ENCODE assay signal across 9 cellular contexts in genomic region chr2:68765739-68766377, GRCh38. TPM values are rescaled to one million over a fixed set of nuclear protein-coding genes. Genes with fewer than 3 reads are reported as not detected.
A peak's percentile ranks its signal among the peaks of the same experiment; 100 is the strongest.
DNase-seq lines count a peak whose midpoint lies in the region; ATAC-seq, FAIRE-seq and TF ChIP-seq lines count a peak whose summit lies in the region.
"Had no signal": no experiment of that assay in that cellular context is flagged by ENCODE, and none has a peak within 500 bp of the region (broad histone marks: within the 10 kb centered on the region; RNA-seq: fewer than 3 reads in every experiment).

No MANE protein-coding gene starts in this region.

- H3K36me3 Mint-ChIP-seq in astrocyte (ENCODE audit: low read depth, unreplicated experiment) (no peaks in the 10 kb centered on the region), glutamatergic neuron (ENCODE audit: unreplicated experiment) (no peaks in the 10 kb centered on the region)
- peaks cover 0 to 42% (median 4%) of the 10 kb centered on the region in 5 donors for H3K36me3 Mint-ChIP-seq in naive thymus-derived CD4-positive, alpha-beta T cell

- H3K27ac Mint-ChIP-seq in astrocyte (ENCODE audit: unreplicated experiment): no peak overlapping the region
- H3K27ac Mint-ChIP-seq in naive thymus-derived CD4-positive, alpha-beta T cell: peak overlapping the region in 8 of 9 donors; percentile 93 to 99 (median 97)
- no peak overlapping the region for H3K27ac Mint-ChIP-seq in glutamatergic neuron (ENCODE audit: unreplicated experiment)

- no peaks in the 10 kb centered on the region for H3K27me3 Mint-ChIP-seq in astrocyte (ENCODE audit: low read depth, unreplicated experiment)
- H3K27me3 Mint-ChIP-seq in naive thymus-derived CD4-positive, alpha-beta T cell: no peaks in the 10 kb centered on the region
- no peaks in the 10 kb centered on the region for H3K27me3 Mint-ChIP-seq in glutamatergic neuron (ENCODE audit: unreplicated experiment)

- peak; percentile 2 for ATAC-seq in naive thymus-derived CD4-positive, alpha-beta T cell
- no peak for ATAC-seq in sciatic nerve

- intact Hi-C loops in naive thymus-derived CD4-positive, alpha-beta T cell (cut with micrococcal nuclease): loop anchor here (1.0 to 10.0 kb wide), 11 partner anchors 8 to 879 kb away; partner anchors contain the start of genes APLF (in 2 of the 2), FBXO48 (in 2 of the 2), AAK1 (in 1 of the 2) and ARHGAP25 (in 1 of the 2)
- intact Hi-C loops in sciatic nerve (cut with DNase I): no loop called here

- POLR2A ChIA-PET in naive thymus-derived CD4-positive, alpha-beta T cell (lab: Charles Lee): interaction anchor here (0.6 to 12.7 kb wide), 17 partner anchors 10 to 299 kb away, joined by 3 to 288 read pairs (median 7); partner anchors contain the start of genes APLF, ARHGAP25 and FBXO48

- CTCF ChIA-PET in naive thymus-derived CD4-positive, alpha-beta T cell (lab: Charles Lee): interaction anchor here (0.8 to 1.4 kb wide), 7 partner anchors 8 to 144 kb away, joined by 3 to 20 read pairs (median 4); no protein-coding TSS in a partner anchor

- H3K4me3 ChIP-seq in HL-60 (replicated peaks; ENCODE audit: insufficient read depth, low read length) (no peak overlapping the region), astrocyte (ENCODE audit: insufficient read depth, low read depth, low read length) (no peak overlapping the region), H7 (ENCODE audit: insufficient read depth, low read depth, low read length) (no peak overlapping the region)
- peak overlapping the region; percentile 36 for H3K4me3 ChIP-seq in naive thymus-derived CD4-positive, alpha-beta T cell (ENCODE audit: low read length)

- TF ChIP-seq CTCF in HL-60 (IDR thresholded peaks at IDR 0.05; ENCODE audit: insufficient read depth, low read length) (no peak), astrocyte (IDR thresholded peaks at IDR 0.05; ENCODE audit: insufficient read depth, low read depth, low read length) (no peak), glutamatergic neuron (IDR thresholded peaks at IDR 0.05; ENCODE audit: partially characterized antibody, unreplicated experiment) (no peak)

- H3K27me3 ChIP-seq in HL-60 (ENCODE audit: insufficient read depth, poor library complexity, severe bottlenecking) (no peaks in the 10 kb centered on the region), astrocyte (ENCODE audit: insufficient read depth, low read length) (no peaks in the 10 kb centered on the region), H7 (ENCODE audit: control insufficient read depth, insufficient read depth, low read length) (no peaks in the 10 kb centered on the region)
- no peaks in the 10 kb centered on the region for H3K27me3 ChIP-seq in naive thymus-derived CD4-positive, alpha-beta T cell (ENCODE audit: control insufficient read depth in 2 of 2, insufficient read depth in 2 of 2, low read length in 2 of 2)

- no peaks in the 10 kb centered on the region for H3K9me3 Mint-ChIP-seq in astrocyte (ENCODE audit: unreplicated experiment)
- H3K9me3 Mint-ChIP-seq in naive thymus-derived CD4-positive, alpha-beta T cell: no peaks in the 10 kb centered on the region
- H3K9me3 Mint-ChIP-seq in glutamatergic neuron (ENCODE audit: unreplicated experiment): peaks cover 4% of the 10 kb centered on the region

- peak overlapping the region; percentile 87 for H3K27ac ChIP-seq in HL-60 (replicated peaks)
- H3K27ac ChIP-seq in astrocyte (ENCODE audit: low read depth, low read length): no peak overlapping the region
- H3K27ac ChIP-seq in naive thymus-derived CD4-positive, alpha-beta T cell (ENCODE audit: low read depth, low read length): peak overlapping the region; percentile 82

- H3K4me1 ChIP-seq in astrocyte (ENCODE audit: insufficient read depth, low read length): peaks cover 26% of the 10 kb centered on the region
- H3K4me1 ChIP-seq in naive thymus-derived CD4-positive, alpha-beta T cell (ENCODE audit: control insufficient read depth in 2 of 2, insufficient read depth in 2 of 2, low read length in 2 of 2): peaks cover 97% of the 10 kb centered on the region in 2 donors

- H3K36me3 ChIP-seq in astrocyte (ENCODE audit: insufficient read depth, low read length) (no peaks in the 10 kb centered on the region), H7 (replicated peaks; ENCODE audit: control insufficient read depth, insufficient read depth, low read length) (no peaks in the 10 kb centered on the region)
- H3K36me3 ChIP-seq in naive thymus-derived CD4-positive, alpha-beta T cell (ENCODE audit: control insufficient read depth in 2 of 3, insufficient read depth in 3 of 3, low read length in 3 of 3): no peaks in the 10 kb centered on the region

- no peak for FAIRE-seq in astrocyte (lab: Jason Lieb, UNC)

- H4K20me1 ChIP-seq in astrocyte (ENCODE audit: insufficient read depth, low read length): no peaks in the 10 kb centered on the region

- H3K9ac ChIP-seq in astrocyte (ENCODE audit: low read length): no peak overlapping the region

- no peaks in the 10 kb centered on the region for H3K79me2 ChIP-seq in astrocyte (ENCODE audit: insufficient read depth, low read length)

- H3K9me3 ChIP-seq in astrocyte (ENCODE audit: insufficient read depth, low read depth, low read length): no peaks in the 10 kb centered on the region
- no peaks in the 10 kb centered on the region for H3K9me3 ChIP-seq in naive thymus-derived CD4-positive, alpha-beta T cell (ENCODE audit: control insufficient read depth in 2 of 3, low read length in 3 of 3)

- H3K4me3 Mint-ChIP-seq in astrocyte (ENCODE audit: unreplicated experiment): no peak overlapping the region
- H3K4me3 Mint-ChIP-seq in naive thymus-derived CD4-positive, alpha-beta T cell: peak overlapping the region; percentile 77 to 94 (median 82)
- no peak overlapping the region for H3K4me3 Mint-ChIP-seq in glutamatergic neuron (ENCODE audit: unreplicated experiment)

- H3K4me2 ChIP-seq in astrocyte (ENCODE audit: low read length): no peak overlapping the region

- H3K4me1 Mint-ChIP-seq in astrocyte (ENCODE audit: low read depth, unreplicated experiment) (peaks cover 63% of the 10 kb centered on the region), glutamatergic neuron (ENCODE audit: low read depth, unreplicated experiment) (peaks cover 17% of the 10 kb centered on the region)
- H3K4me1 Mint-ChIP-seq in naive thymus-derived CD4-positive, alpha-beta T cell: peaks cover 69 to 100% (median 99%) of the 10 kb centered on the region in 7 donors

- no peak overlapping the region for H2AFZ ChIP-seq in astrocyte (ENCODE audit: low read depth, low read length)

- DNase-seq in ELR (ENCODE audit: low read depth): peak; percentile 72
- DNase-seq in HL-60 (ENCODE audit: low read depth in 1 of 2, low spot score in 1 of 2): peak in 1 of 2 experiments; percentile 58
- DNase-seq in astrocyte (ENCODE audit: low read depth): peak; percentile 45
- DNase-seq in naive thymus-derived CD4-positive, alpha-beta T cell: no peak
- no peak for DNase-seq in H7
- DNase-seq in glutamatergic neuron: no peak
- no peak for DNase-seq in sciatic nerve (ENCODE audit: low spot score)
- no peak for DNase-seq in occipital lobe (lab: John Stamatoyannopoulos, UW)
- DNase-seq: SHP77 had no signal

RNA-seq across cellular contexts. Expression of gene ARHGAP25, which starts 31.2 kb away (rescaled TPM):
- 0.30 TPM in 1 of 2 replicates, not detected in the other for total RNA-seq in astrocyte
- 100 to 1,000 TPM in 4 of 5 experiments, 10 to 100 TPM in 1; 68.2 to 139 (median 116) TPM for total RNA-seq in naive thymus-derived CD4-positive, alpha-beta T cell
- polyA plus RNA-seq in naive thymus-derived CD4-positive, alpha-beta T cell: 100 to 1,000 TPM in 1 of 2 donors, 10 to 100 TPM in 1; 63.3 to 134 TPM
- 4.1 and 6.3 TPM in 2 replicates for total RNA-seq in H7 (2014; rRNA removed; shearing (Covaris generic))
- total RNA-seq in glutamatergic neuron (ENCODE audit: unreplicated experiment): 1.4 TPM
- 21.6 TPM for total RNA-seq in sciatic nerve
- total RNA-seq in occipital lobe: 2.0 TPM

Comparison
In these comparisons a context has a peak if more than half of its experiments do, and no peak if none do; other contexts are left out.
1. DNase-seq: peak in ELR (single experiment) and astrocyte (single experiment); none in naive thymus-derived CD4-positive, alpha-beta T cell (0 of 9), H7 (single experiment), glutamatergic neuron (single experiment), sciatic nerve (single experiment) and occipital lobe (single experiment).
2. H3K27ac Mint-ChIP-seq: peak in naive thymus-derived CD4-positive, alpha-beta T cell (8 of 9); none in astrocyte (single experiment) and glutamatergic neuron (single experiment).
3. H3K4me3 Mint-ChIP-seq: peak in naive thymus-derived CD4-positive, alpha-beta T cell (10 of 10); none in astrocyte (single experiment) and glutamatergic neuron (single experiment).